10 cellular contexts compared by ENCODE assay signal in the genomic region with DNA sequence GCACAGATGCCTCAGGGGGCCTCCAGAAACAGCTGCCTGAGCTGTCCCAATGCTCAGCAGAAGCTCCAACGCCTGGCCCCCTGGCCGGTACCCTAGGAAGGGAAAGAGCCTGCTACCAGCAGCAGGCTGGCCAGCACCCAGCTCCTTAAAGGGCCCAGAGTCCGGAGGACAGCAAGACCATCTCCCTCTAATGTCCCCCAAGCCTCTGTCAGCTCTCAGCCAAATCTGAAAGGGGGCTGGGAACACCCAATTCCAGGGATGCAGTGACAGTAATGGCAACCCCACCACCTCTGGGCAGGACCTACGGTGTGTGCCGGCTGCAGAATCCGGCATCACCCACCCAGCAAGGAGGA. TPM values are rescaled to one million over a fixed set of nuclear protein-coding genes. Genes with fewer than 3 reads are reported as not detected.
A peak's percentile ranks its signal among the peaks of the same experiment; 100 is the strongest.
DNase-seq lines count a peak whose midpoint lies in the region; ATAC-seq and TF ChIP-seq lines count a peak whose summit lies in the region.
"Had no signal": no experiment of that assay in that cellular context is flagged by ENCODE, and none has a peak within 500 bp of the region (broad histone marks: within the 10 kb centered on the region; RNA-seq: fewer than 3 reads in every experiment).

No MANE protein-coding gene starts in this region.

- H3K9ac ChIP-seq in adipocyte (ENCODE audit: low read length) = no peak overlapping the region
- peak overlapping the region; percentile 89 for H3K9ac ChIP-seq in mucosa of stomach (ENCODE audit: low read length)

- H3K4me1 ChIP-seq in right atrium auricular region (peaks cover 3 to 76% of the 10 kb centered on the region in 2 donors), adipocyte (ENCODE audit: control insufficient read depth, insufficient read depth, low read length) (peaks cover 47% of the 10 kb centered on the region), mucosa of stomach (ENCODE audit: control insufficient read depth, insufficient read depth, low read length) (peaks cover 72% of the 10 kb centered on the region)

- H3K27ac ChIP-seq in right atrium auricular region = peak overlapping the region; percentile 31 to 55

- no peaks in the 10 kb centered on the region for H3K9me3 ChIP-seq in right atrium auricular region
- H3K9me3 ChIP-seq in adipocyte (ENCODE audit: control insufficient read depth, low read length) = no peaks in the 10 kb centered on the region
- no peaks in the 10 kb centered on the region for H3K9me3 ChIP-seq in mucosa of stomach (ENCODE audit: control insufficient read depth, low read length)

- H3K4me3 ChIP-seq in right atrium auricular region (peak overlapping the region; percentile 1 to 18), adipocyte (ENCODE audit: low read length) (peak overlapping the region; percentile 16), mucosa of stomach (ENCODE audit: low read length) (no peak overlapping the region)
- H3K4me3 ChIP-seq: lung had no signal

- H3K27me3 ChIP-seq in right atrium auricular region (no peaks in the 10 kb centered on the region), adipocyte (replicated peaks; ENCODE audit: control insufficient read depth, insufficient read depth, low read length) (no peaks in the 10 kb centered on the region), mucosa of stomach (ENCODE audit: control insufficient read depth, insufficient read depth, low read length) (no peaks in the 10 kb centered on the region)

- ATAC-seq in Right ventricle myocardium inferior (no peak), GM21447 (IDR thresholded peaks at IDR 0.05; ENCODE audit: unreplicated experiment) (no peak), GM21515 (IDR thresholded peaks at IDR 0.05; ENCODE audit: unreplicated experiment) (no peak)

- H3K36me3 ChIP-seq in right atrium auricular region = no peaks in the 10 kb centered on the region
- no peaks in the 10 kb centered on the region for H3K36me3 ChIP-seq in adipocyte (ENCODE audit: control insufficient read depth, insufficient read depth, low read length, severe bottlenecking)
- no peaks in the 10 kb centered on the region for H3K36me3 ChIP-seq in mucosa of stomach (ENCODE audit: control insufficient read depth, insufficient read depth, low read length)

- DNase-seq in right atrium auricular region (ENCODE audit: low spot score) (no peak), Right ventricle myocardium inferior (ENCODE audit: missing footprints) (no peak), adipocyte (ENCODE audit: low read depth) (no peak), OCI-M2 (lab: John Stamatoyannopoulos, UW; ENCODE audit: unreplicated experiment) (no peak), SHP77 treated with DMSO at 0.1 percent for 48 hours (lab: John Stamatoyannopoulos, UW) (no peak)
- DNase-seq: NCI-H2081 treated with DMSO at 0.1 percent for 48 hours had no signal

- no peak for TF ChIP-seq CTCF in right atrium auricular region (IDR thresholded peaks at IDR 0.05)

- intact Hi-C loops in Right ventricle myocardium inferior (cut with DNase I) = no loop called here

RNA-seq across cellular contexts. Expression of gene PPP6R1, which starts 4.2 kb away (rescaled TPM):
- total RNA-seq in right atrium auricular region (10 to 100 TPM; 28.7 to 35.5 TPM), Right ventricle myocardium inferior (39.5 TPM)

RNA-seq across cellular contexts. Expression of gene HSPBP1, which starts 25.3 kb away (rescaled TPM):
- total RNA-seq in right atrium auricular region (10 to 100 TPM; 29.6 to 35.8 TPM), Right ventricle myocardium inferior (30.2 TPM)

RNA-seq across cellular contexts. Expression of gene TMEM86B, which starts 26.0 kb away (rescaled TPM):
- total RNA-seq in right atrium auricular region (1 to 10 TPM in 1 of 2 donors, not detected in 1; 1.3 TPM), Right ventricle myocardium inferior (1.6 TPM)

RNA-seq across cellular contexts. Expression of gene BRSK1, which starts 29.2 kb away (rescaled TPM):
- total RNA-seq in right atrium auricular region (10 to 100 TPM in 1 of 2 donors, 1 to 10 TPM in 1; 5.6 to 15.6 TPM), Right ventricle myocardium inferior (2.4 TPM)

RNA-seq across cellular contexts. Expression of gene PTPRH, which starts 45.3 kb away (rescaled TPM):
- total RNA-seq in right atrium auricular region = 1 to 10 TPM; 1.3 to 7.8 TPM
- 0.87 TPM for total RNA-seq in Right ventricle myocardium inferior
